ENCODE assay signal across 13 cellular contexts in genomic region chr5:138963763-138964371, GRCh38.
DNase-seq lines count a peak whose midpoint lies in the region; ATAC-seq lines count a peak whose summit lies in the region.
"Had no signal": no experiment of that assay in that cellular context is flagged by ENCODE, and none has a peak within 500 bp of the region (broad histone marks: within the 10 kb centered on the region; RNA-seq: fewer than 3 reads in every experiment).

No MANE protein-coding gene starts in this region.

- no peak overlapping the region for H3K14ac ChIP-seq in neuronal stem cell (ENCODE audit: low read length)

- H3K79me1 ChIP-seq in neuronal stem cell (ENCODE audit: low read depth, low read length): no peaks in the 10 kb centered on the region

- H3K4me3 ChIP-seq in neuronal stem cell (ENCODE audit: low read length in 2 of 2): no peak overlapping the region

- H2BK15ac ChIP-seq in neuronal stem cell (ENCODE audit: low read length): no peak overlapping the region

- no peak overlapping the region for H3K4me2 ChIP-seq in neuronal stem cell (ENCODE audit: insufficient read depth, low read length, poor library complexity, severe bottlenecking)

- H2BK12ac ChIP-seq in neuronal stem cell (ENCODE audit: low read length): no peak overlapping the region

- H3K4me1 ChIP-seq in neuronal stem cell (ENCODE audit: control insufficient read depth in 2 of 2, insufficient read depth in 1 of 2, low read depth in 1 of 2, low read length in 2 of 2): peaks cover 27 to 45% of the 10 kb centered on the region in 2 donors

- ATAC-seq in stimulated activated naive CD8-positive, alpha-beta T cell treated with anti-CD3 and anti-CD28 coated beads, Interleukin-15, Interleukin-2, amounts not matched to agents 100 U/mL and 50 U/mL, for 24 hours: no peak
- ATAC-seq in GM18861 (IDR thresholded peaks at IDR 0.05; ENCODE audit: unreplicated experiment) (no peak), GM21737 (IDR thresholded peaks at IDR 0.05; ENCODE audit: unreplicated experiment) (no peak)
- ATAC-seq: effector memory CD8-positive, alpha-beta T cell had no signal

- no CpG with 5 or more reads among the region's 13 CpGs for WGBS in neuronal stem cell (ENCODE audit: extremely low coverage in 2 of 2, insufficient read length in 2 of 2, insufficient replicate concordance in 1 of 2), 2 donors

- no peak overlapping the region for H4K8ac ChIP-seq in neuronal stem cell (ENCODE audit: low read depth, low read length)

- H2AK5ac ChIP-seq in neuronal stem cell (ENCODE audit: low read depth, low read length): no peak overlapping the region

- no peak overlapping the region for H4K91ac ChIP-seq in neuronal stem cell (ENCODE audit: low read depth, low read length, poor library complexity)

- H3K9ac ChIP-seq in neuronal stem cell (ENCODE audit: low read depth, low read length, poor library complexity): no peak overlapping the region

- DNase-seq in EL (peak; percentile 21), RPMI7951 (ENCODE audit: low read depth) (peak; percentile 11), globus pallidus (ENCODE audit: low spot score) (peak; percentile 40), neuronal stem cell (ENCODE audit: low spot score) (peak; percentile 81), NCI-H146 treated with DMSO at 0.1 percent for 48 hours (lab: John Stamatoyannopoulos, UW; ENCODE audit: unreplicated experiment) (no peak)
- DNase-seq in stimulated activated naive CD8-positive, alpha-beta T cell treated with anti-CD3 and anti-CD28 coated beads, Interleukin-15, Interleukin-2, amounts not matched to agents 100 U/mL and 50 U/mL, for 24 hours: no peak
- DNase-seq: activated CD4-positive, CD25-positive, alpha-beta regulatory T cell treated with anti-CD3 and anti-CD28 coated beads, Interleukin-2, amount 50 U/mL, for 72 hours; effector memory CD8-positive, alpha-beta T cell; NCI-H226; NK-92 treated with Interleukin-12 subunit alpha and Interleukin-12 subunit beta, amount 100 ng/mL, for 24 hours; nucleus accumbens had no signal

- no peak overlapping the region for H3K23ac ChIP-seq in neuronal stem cell (ENCODE audit: low read depth, low read length, poor library complexity)

- H3K36me3 ChIP-seq in neuronal stem cell (replicated peaks in 1 of 2; ENCODE audit: control insufficient read depth in 2 of 2, insufficient read depth in 2 of 2, low read length in 2 of 2): no peaks in the 10 kb centered on the region

- H3K27me3 ChIP-seq in neuronal stem cell (ENCODE audit: control insufficient read depth in 3 of 3, insufficient read depth in 3 of 3, low read depth in 1 of 3, low read length in 3 of 3): peaks cover 0 to 12% (median 0%) of the 10 kb centered on the region in 3 experiments

- no peak overlapping the region for H3K27ac ChIP-seq in neuronal stem cell (replicated peaks; ENCODE audit: low read length)

- H3K9me3 ChIP-seq in neuronal stem cell (replicated peaks in 1 of 2; ENCODE audit: control insufficient read depth in 2 of 2, insufficient read depth in 1 of 2, low read depth in 1 of 2, low read length in 2 of 2): no peaks in the 10 kb centered on the region

- no peak overlapping the region for H2BK5ac ChIP-seq in neuronal stem cell (ENCODE audit: low read length)

- no peak overlapping the region for H2AFZ ChIP-seq in neuronal stem cell (ENCODE audit: low read length)

- H3K4ac ChIP-seq in neuronal stem cell (ENCODE audit: low read length): no peak overlapping the region

- H3K18ac ChIP-seq in neuronal stem cell (ENCODE audit: low read length): no peak overlapping the region

- H2BK120ac ChIP-seq in neuronal stem cell (ENCODE audit: low read depth, low read length): no peak overlapping the region

Comparison
In these comparisons a context has a peak if more than half of its experiments do, and no peak if none do; other contexts are left out.
1. DNase-seq: peak in EL (single experiment), RPMI7951 (single experiment), globus pallidus (single experiment) and neuronal stem cell (single experiment); none in stimulated activated naive CD8-positive, alpha-beta T cell treated with anti-CD3 and anti-CD28 coated beads, Interleukin-15, Interleukin-2, amounts not matched to agents 100 U/mL and 50 U/mL, for 24 hours (single experiment) and NCI-H146 treated with DMSO at 0.1 percent for 48 hours (single experiment).